ENCODE assay signal across 1 cellular context in genomic region chr2:21032338-21033236, GRCh38.
TF ChIP-seq lines count a peak whose summit lies in the region.

No MANE protein-coding gene starts in this region.

TF ChIP-seq in HepG2, 621 proteins besides CTCF, POLR2A, EP300 and RAD21 (continued from another document and continues in another):
- TF ChIP-seq, protein P1, sequence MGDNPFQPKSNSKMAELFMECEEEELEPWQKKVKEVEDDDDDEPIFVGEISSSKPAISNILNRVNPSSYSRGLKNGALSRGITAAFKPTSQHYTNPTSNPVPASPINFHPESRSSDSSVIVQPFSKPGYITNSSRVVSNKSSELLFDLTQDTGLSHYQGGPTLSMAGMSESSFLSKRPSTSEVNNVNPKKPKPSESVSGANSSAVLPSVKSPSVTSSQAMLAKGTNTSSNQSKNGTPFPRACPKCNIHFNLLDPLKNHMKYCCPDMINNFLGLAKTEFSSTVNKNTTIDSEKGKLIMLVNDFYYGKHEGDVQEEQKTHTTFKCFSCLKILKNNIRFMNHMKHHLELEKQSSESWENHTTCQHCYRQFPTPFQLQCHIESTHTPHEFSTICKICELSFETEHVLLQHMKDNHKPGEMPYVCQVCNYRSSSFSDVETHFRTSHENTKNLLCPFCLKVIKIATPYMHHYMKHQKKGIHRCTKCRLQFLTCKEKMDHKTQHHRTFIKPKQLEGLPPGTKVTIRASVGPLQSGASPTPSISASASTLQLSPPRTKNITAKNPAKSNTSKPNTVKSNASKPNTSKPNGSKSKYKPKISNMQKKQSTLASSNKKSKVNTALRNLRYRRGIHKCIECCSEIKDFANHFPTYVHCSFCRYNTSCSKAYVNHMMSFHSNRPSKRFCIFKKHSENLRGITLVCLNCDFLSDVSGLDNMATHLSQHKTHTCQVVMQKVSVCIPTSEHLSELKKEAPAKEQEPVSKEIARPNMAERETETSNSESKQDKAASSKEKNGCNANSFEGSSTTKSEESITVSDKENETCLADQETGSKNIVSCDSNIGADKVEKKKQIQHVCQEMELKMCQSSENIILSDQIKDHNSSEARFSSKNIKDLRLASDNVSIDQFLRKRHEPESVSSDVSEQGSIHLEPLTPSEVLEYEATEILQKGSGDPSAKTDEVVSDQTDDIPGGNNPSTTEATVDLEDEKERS (CRISPR knock-in tag; IDR thresholded peaks at IDR 0.05) = 0 out of 2 replicates have a peak, but pooled peaks have one; percentile 10
- TF ChIP-seq ZFYVE20 (CRISPR knock-in tag; IDR thresholded peaks at IDR 0.05; ENCODE audit: borderline replicate concordance, low read depth) = no peak
- no peak for TF ChIP-seq DDIT3 (CRISPR knock-in tag; IDR thresholded peaks at IDR 0.05)
- TF ChIP-seq, protein P2, sequence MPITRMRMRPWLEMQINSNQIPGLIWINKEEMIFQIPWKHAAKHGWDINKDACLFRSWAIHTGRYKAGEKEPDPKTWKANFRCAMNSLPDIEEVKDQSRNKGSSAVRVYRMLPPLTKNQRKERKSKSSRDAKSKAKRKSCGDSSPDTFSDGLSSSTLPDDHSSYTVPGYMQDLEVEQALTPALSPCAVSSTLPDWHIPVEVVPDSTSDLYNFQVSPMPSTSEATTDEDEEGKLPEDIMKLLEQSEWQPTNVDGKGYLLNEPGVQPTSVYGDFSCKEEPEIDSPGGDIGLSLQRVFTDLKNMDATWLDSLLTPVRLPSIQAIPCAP (CRISPR knock-in tag; IDR thresholded peaks at IDR 0.05; ENCODE audit: low read depth) = no peak
- 0 out of 2 replicates have a peak, but pooled peaks have one; percentile 22 for TF ChIP-seq IKZF5 (CRISPR knock-in tag; IDR thresholded peaks at IDR 0.05)
- no peak for TF ChIP-seq SRSF1 (optimal IDR thresholded peaks at IDR 0.05; ENCODE audit: low read depth, low read length)
- TF ChIP-seq ZMAT5 (CRISPR knock-in tag; IDR thresholded peaks at IDR 0.05; ENCODE audit: borderline replicate concordance, low read depth) = no peak
- TF ChIP-seq ZNF619 (CRISPR knock-in tag; IDR thresholded peaks at IDR 0.05) = no peak
- TF ChIP-seq, protein P3, sequence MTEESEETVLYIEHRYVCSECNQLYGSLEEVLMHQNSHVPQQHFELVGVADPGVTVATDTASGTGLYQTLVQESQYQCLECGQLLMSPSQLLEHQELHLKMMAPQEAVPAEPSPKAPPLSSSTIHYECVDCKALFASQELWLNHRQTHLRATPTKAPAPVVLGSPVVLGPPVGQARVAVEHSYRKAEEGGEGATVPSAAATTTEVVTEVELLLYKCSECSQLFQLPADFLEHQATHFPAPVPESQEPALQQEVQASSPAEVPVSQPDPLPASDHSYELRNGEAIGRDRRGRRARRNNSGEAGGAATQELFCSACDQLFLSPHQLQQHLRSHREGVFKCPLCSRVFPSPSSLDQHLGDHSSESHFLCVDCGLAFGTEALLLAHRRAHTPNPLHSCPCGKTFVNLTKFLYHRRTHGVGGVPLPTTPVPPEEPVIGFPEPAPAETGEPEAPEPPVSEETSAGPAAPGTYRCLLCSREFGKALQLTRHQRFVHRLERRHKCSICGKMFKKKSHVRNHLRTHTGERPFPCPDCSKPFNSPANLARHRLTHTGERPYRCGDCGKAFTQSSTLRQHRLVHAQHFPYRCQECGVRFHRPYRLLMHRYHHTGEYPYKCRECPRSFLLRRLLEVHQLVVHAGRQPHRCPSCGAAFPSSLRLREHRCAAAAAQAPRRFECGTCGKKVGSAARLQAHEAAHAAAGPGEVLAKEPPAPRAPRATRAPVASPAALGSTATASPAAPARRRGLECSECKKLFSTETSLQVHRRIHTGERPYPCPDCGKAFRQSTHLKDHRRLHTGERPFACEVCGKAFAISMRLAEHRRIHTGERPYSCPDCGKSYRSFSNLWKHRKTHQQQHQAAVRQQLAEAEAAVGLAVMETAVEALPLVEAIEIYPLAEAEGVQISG (CRISPR knock-in tag; IDR thresholded peaks at IDR 0.05) = peak; percentile 24; the same call in 1 of the 2 replicates
- TF ChIP-seq EHMT2 (IDR thresholded peaks at IDR 0.05; ENCODE audit: borderline replicate concordance, low read depth, low read length) = no peak
- TF ChIP-seq ZNF331 (CRISPR knock-in tag; IDR thresholded peaks at IDR 0.05) = no peak
- TF ChIP-seq, protein P4, sequence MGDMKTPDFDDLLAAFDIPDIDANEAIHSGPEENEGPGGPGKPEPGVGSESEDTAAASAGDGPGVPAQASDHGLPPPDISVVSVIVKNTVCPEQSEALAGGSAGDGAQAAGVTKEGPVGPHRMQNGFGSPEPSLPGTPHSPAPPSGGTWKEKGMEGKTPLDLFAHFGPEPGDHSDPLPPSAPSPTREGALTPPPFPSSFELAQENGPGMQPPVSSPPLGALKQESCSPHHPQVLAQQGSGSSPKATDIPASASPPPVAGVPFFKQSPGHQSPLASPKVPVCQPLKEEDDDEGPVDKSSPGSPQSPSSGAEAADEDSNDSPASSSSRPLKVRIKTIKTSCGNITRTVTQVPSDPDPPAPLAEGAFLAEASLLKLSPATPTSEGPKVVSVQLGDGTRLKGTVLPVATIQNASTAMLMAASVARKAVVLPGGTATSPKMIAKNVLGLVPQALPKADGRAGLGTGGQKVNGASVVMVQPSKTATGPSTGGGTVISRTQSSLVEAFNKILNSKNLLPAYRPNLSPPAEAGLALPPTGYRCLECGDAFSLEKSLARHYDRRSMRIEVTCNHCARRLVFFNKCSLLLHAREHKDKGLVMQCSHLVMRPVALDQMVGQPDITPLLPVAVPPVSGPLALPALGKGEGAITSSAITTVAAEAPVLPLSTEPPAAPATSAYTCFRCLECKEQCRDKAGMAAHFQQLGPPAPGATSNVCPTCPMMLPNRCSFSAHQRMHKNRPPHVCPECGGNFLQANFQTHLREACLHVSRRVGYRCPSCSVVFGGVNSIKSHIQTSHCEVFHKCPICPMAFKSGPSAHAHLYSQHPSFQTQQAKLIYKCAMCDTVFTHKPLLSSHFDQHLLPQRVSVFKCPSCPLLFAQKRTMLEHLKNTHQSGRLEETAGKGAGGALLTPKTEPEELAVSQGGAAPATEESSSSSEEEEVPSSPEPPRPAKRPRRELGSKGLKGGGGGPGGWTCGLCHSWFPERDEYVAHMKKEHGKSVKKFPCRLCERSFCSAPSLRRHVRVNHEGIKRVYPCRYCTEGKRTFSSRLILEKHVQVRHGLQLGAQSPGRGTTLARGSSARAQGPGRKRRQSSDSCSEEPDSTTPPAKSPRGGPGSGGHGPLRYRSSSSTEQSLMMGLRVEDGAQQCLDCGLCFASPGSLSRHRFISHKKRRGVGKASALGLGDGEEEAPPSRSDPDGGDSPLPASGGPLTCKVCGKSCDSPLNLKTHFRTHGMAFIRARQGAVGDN (CRISPR knock-in tag; IDR thresholded peaks at IDR 0.05) = peak; percentile 55
- TF ChIP-seq, protein P5, sequence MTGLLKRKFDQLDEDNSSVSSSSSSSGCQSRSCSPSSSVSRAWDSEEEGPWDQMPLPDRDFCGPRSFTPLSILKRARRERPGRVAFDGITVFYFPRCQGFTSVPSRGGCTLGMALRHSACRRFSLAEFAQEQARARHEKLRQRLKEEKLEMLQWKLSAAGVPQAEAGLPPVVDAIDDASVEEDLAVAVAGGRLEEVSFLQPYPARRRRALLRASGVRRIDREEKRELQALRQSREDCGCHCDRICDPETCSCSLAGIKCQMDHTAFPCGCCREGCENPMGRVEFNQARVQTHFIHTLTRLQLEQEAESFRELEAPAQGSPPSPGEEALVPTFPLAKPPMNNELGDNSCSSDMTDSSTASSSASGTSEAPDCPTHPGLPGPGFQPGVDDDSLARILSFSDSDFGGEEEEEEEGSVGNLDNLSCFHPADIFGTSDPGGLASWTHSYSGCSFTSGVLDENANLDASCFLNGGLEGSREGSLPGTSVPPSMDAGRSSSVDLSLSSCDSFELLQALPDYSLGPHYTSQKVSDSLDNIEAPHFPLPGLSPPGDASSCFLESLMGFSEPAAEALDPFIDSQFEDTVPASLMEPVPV (CRISPR knock-in tag; IDR thresholded peaks at IDR 0.05) = no peak
- TF ChIP-seq ZNF713 (CRISPR knock-in tag; IDR thresholded peaks at IDR 0.05) = no peak
- peak; percentile 25; the same call in 1 of the 2 replicates for TF ChIP-seq ZFY (CRISPR knock-in tag; IDR thresholded peaks at IDR 0.05)
- no peak for TF ChIP-seq FOXA1 (IDR thresholded peaks at IDR 0.05)
- no peak for TF ChIP-seq FOXA1 (CRISPR knock-in tag; IDR thresholded peaks at IDR 0.05)
- TF ChIP-seq, protein P6, sequence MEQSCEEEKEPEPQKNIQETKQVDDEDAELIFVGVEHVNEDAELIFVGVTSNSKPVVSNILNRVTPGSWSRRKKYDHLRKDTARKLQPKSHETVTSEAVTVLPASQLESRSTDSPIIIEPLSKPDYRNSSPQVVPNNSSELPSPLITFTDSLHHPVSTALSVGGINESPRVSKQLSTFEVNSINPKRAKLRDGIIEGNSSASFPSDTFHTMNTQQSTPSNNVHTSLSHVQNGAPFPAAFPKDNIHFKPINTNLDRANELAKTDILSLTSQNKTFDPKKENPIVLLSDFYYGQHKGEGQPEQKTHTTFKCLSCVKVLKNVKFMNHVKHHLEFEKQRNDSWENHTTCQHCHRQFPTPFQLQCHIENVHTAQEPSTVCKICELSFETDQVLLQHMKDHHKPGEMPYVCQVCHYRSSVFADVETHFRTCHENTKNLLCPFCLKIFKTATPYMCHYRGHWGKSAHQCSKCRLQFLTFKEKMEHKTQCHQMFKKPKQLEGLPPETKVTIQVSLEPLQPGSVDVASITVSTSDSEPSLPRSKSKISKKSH (CRISPR knock-in tag; IDR thresholded peaks at IDR 0.05; ENCODE audit: borderline replicate concordance) = no peak
- TF ChIP-seq GATAD1 (CRISPR knock-in tag; IDR thresholded peaks at IDR 0.05) = no peak
- no peak for TF ChIP-seq SIX4 (CRISPR knock-in tag; IDR thresholded peaks at IDR 0.05)
- TF ChIP-seq ZMYM2 (CRISPR knock-in tag; IDR thresholded peaks at IDR 0.05) = no peak
- no peak for TF ChIP-seq ASH2L (IDR thresholded peaks at IDR 0.05; ENCODE audit: insufficient read length, low read depth, low read length)
- no peak for TF ChIP-seq FIP1L1 (IDR thresholded peaks at IDR 0.05; ENCODE audit: borderline replicate concordance, insufficient read depth, low read depth, low read length)
- TF ChIP-seq ZFP91 (CRISPR knock-in tag; IDR thresholded peaks at IDR 0.05; ENCODE audit: borderline replicate concordance) = peak; percentile 38; the same call in 1 of the 2 replicates
- no peak for TF ChIP-seq TP53 (CRISPR knock-in tag; conservative IDR thresholded peaks at IDR 0.05)
- no peak for TF ChIP-seq TAF15 (IDR thresholded peaks at IDR 0.05; ENCODE audit: low read depth, low read length, poor library complexity, severe bottlenecking)
- TF ChIP-seq GABPA (IDR thresholded peaks at IDR 0.05; ENCODE audit: low read depth, low read length) = no peak
- TF ChIP-seq GABPA (CRISPR knock-in tag; IDR thresholded peaks at IDR 0.05; ENCODE audit: low read depth) = no peak
- no peak for TF ChIP-seq HINFP (CRISPR knock-in tag; IDR thresholded peaks at IDR 0.05; ENCODE audit: low read depth)
- peak; percentile 59; the same call in 1 of the 2 replicates for TF ChIP-seq PRMT3 (CRISPR knock-in tag; IDR thresholded peaks at IDR 0.05; ENCODE audit: borderline replicate concordance, low read depth)
- no peak for TF ChIP-seq ZNF772 (CRISPR knock-in tag; IDR thresholded peaks at IDR 0.05)
- no peak for TF ChIP-seq GPN1 (CRISPR knock-in tag; IDR thresholded peaks at IDR 0.05; ENCODE audit: borderline replicate concordance)
- TF ChIP-seq FOXK1 (CRISPR knock-in tag; IDR thresholded peaks at IDR 0.05; ENCODE audit: borderline replicate concordance, low read depth) = no peak
- no peak for TF ChIP-seq ZBTB25 (CRISPR knock-in tag; IDR thresholded peaks at IDR 0.05)
- 0 out of 2 replicates have a peak, but pooled peaks have one; percentile 38 for TF ChIP-seq ZBTB38 (CRISPR knock-in tag; IDR thresholded peaks at IDR 0.05)
- no peak for TF ChIP-seq ZNF569 (CRISPR knock-in tag; IDR thresholded peaks at IDR 0.05; ENCODE audit: borderline replicate concordance)
